In genomic region chr3:28198970-28199369, GRCh38 we compare ENCODE assay signal across 1 cellular context.
TF ChIP-seq lines count a peak whose summit lies in the region.

No MANE protein-coding gene starts in this region.

TF ChIP-seq in H1, 55 proteins besides CTCF, POLR2A, EP300 and RAD21 (continued from another document):
- no peak for TF ChIP-seq HDAC6 (IDR thresholded peaks at IDR 0.05; ENCODE audit: low read depth, low read length)
- TF ChIP-seq MAFK (IDR thresholded peaks at IDR 0.05; ENCODE audit: low read depth, low read length) = no peak
